In the genomic region with DNA sequence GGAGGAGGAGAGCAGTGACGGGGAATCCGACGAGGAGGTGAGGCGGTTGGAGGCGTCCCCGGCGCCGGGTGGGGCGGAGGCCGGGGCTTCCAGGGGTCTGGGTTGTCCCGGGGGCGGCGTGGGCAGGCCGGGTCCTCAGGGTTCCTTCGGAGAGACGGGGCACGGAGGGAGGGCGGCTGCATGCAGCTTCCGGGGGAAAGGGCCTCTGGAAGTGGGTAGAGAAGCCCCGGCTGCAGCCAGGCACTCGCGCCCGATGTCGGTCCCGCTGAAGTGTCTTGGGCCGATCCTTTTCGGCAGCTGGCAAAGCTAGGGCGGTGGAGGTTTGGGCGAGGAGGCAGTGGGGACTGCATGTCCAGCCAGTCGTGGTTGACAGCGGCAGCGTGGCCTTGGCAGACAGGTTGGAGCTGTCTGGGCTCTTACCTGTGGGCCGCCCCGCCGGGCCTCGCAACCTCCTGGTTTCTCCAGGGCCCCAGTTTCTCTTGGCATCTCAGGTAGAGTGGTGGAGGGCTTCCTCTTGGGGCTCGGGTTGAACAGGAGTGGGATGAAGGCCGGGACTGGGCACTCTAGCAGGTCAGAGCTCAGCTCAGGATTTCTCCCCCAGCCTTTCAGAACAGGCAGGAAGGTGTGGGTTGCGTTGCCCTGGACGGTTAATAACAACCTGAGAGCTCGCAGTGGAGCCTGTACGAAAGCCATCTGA, we compare ENCODE assay signal across 8 cellular contexts. TPM values are rescaled to one million over a fixed set of nuclear protein-coding genes. Genes with fewer than 3 reads are reported as not detected.
DNase-seq lines count a peak whose midpoint lies in the region; TF ChIP-seq lines count a peak whose summit lies in the region.

No MANE protein-coding gene starts in this region.

- no peaks in the 10 kb centered on the region for H3K27me3 Mint-ChIP-seq in osteocyte (ENCODE audit: unreplicated experiment)

- TF ChIP-seq CTCF in LNCaP clone FGC (IDR thresholded peaks at IDR 0.05; ENCODE audit: control insufficient read depth, extremely low read depth, insufficient read depth) (no peak), fibroblast of villous mesenchyme (IDR thresholded peaks at IDR 0.05; ENCODE audit: insufficient read depth, low read depth, low read length) (no peak), osteocyte (IDR thresholded peaks at IDR 0.05) (no peak)

- peak overlapping the region; percentile 80 for H3K4me3 ChIP-seq in LNCaP clone FGC (ENCODE audit: low read depth, low read length)
- peak overlapping the region; percentile 70 for H3K4me3 ChIP-seq in fibroblast of villous mesenchyme (ENCODE audit: low read depth, low read length)

- peaks cover 26% of the 10 kb centered on the region for H3K4me1 Mint-ChIP-seq in osteocyte (ENCODE audit: unreplicated experiment)

- peak; percentile 46 for DNase-seq in NCI-H146 (lab: John Stamatoyannopoulos, UW)
- DNase-seq in NCI-H146 treated with DMSO at 0.1 percent for 48 hours (lab: John Stamatoyannopoulos, UW; ENCODE audit: unreplicated experiment): no peak
- no peak for DNase-seq in LNCaP clone FGC (ENCODE audit: low read depth)
- DNase-seq in activated T-helper 1 cell treated with anti-CD3 and anti-CD28 coated beads, Interleukin-2, amount 50 U/mL, for 16 hours (ENCODE audit: low read depth in 1 of 2, low spot score in 1 of 2): peak; percentile 22 to 37
- peak; percentile 17 for DNase-seq in fibroblast of villous mesenchyme (ENCODE audit: low read depth)
- DNase-seq in osteocyte (ENCODE audit: extremely low spot score, unreplicated experiment): no peak
- no peak for DNase-seq in SIG-M5 treated with dmso at 0.1 percent for 504 hours (lab: John Stamatoyannopoulos, UW; ENCODE audit: unreplicated experiment)
- no peak for DNase-seq in SHP77 (lab: John Stamatoyannopoulos, UW)

- H3K27ac Mint-ChIP-seq in osteocyte (ENCODE audit: unreplicated experiment): peak overlapping the region; percentile 69

- H3K9me3 Mint-ChIP-seq in osteocyte (ENCODE audit: unreplicated experiment): no peaks in the 10 kb centered on the region

- H3K36me3 Mint-ChIP-seq in osteocyte (ENCODE audit: unreplicated experiment): peaks cover 15% of the 10 kb centered on the region

- peak overlapping the region; percentile 84 for H3K4me3 Mint-ChIP-seq in osteocyte (ENCODE audit: unreplicated experiment)

RNA-seq across cellular contexts. Expression of a gene that starts 0.7 kb away (rescaled TPM):
- total RNA-seq in fibroblast of villous mesenchyme: 5.6 and 7.4 TPM in 2 replicates
- total RNA-seq in osteocyte: 45.1 and 45.3 TPM in 2 replicates

RNA-seq across cellular contexts. Expression of a gene that starts 14.1 kb away (rescaled TPM):
- total RNA-seq in fibroblast of villous mesenchyme (not detected in 2 replicates), osteocyte (not detected in 2 replicates)

RNA-seq across cellular contexts. Expression of a gene that starts 23.8 kb away (rescaled TPM):
- total RNA-seq in fibroblast of villous mesenchyme (0.43 and 0.64 TPM in 2 replicates), osteocyte (2.3 and 3.1 TPM in 2 replicates)

RNA-seq across cellular contexts. Expression of a gene that starts 26.7 kb away (rescaled TPM):
- total RNA-seq in fibroblast of villous mesenchyme (4.7 and 5.8 TPM in 2 replicates), osteocyte (35.9 and 44.9 TPM in 2 replicates)

RNA-seq across cellular contexts. Expression of a gene that starts 27.0 kb away (rescaled TPM):
- 14.7 and 18.7 TPM in 2 replicates for total RNA-seq in fibroblast of villous mesenchyme
- 71.4 and 72.6 TPM in 2 replicates for total RNA-seq in osteocyte

Comparison
In these comparisons a context has a peak if more than half of its experiments do, and no peak if none do; other contexts are left out.
1. DNase-seq: peak in NCI-H146 (single experiment), activated T-helper 1 cell treated with anti-CD3 and anti-CD28 coated beads, Interleukin-2, amount 50 U/mL, for 16 hours (2 of 2) and fibroblast of villous mesenchyme (single experiment); none in NCI-H146 treated with DMSO at 0.1 percent for 48 hours (single experiment), LNCaP clone FGC (single experiment), osteocyte (single experiment), SIG-M5 treated with dmso at 0.1 percent for 504 hours (single experiment) and SHP77 (0 of 2).